Comparison of ENCODE assay signal across 2 cellular contexts in genomic region chr20:44910690-44911262, GRCh38.
TF ChIP-seq lines count a peak whose summit lies in the region.

No MANE protein-coding gene starts in this region.

TF ChIP-seq in IMR-90, 13 proteins besides CTCF, POLR2A, EP300 and RAD21:
- no peak for TF ChIP-seq RFX5 (IDR thresholded peaks at IDR 0.05; ENCODE audit: low read depth, low read length)
- TF ChIP-seq CEBPB (IDR thresholded peaks at IDR 0.05; ENCODE audit: low read depth, low read length) = no peak
- no peak for TF ChIP-seq BHLHE40 (IDR thresholded peaks at IDR 0.05; ENCODE audit: low read depth, low read length)
- TF ChIP-seq MAZ (IDR thresholded peaks at IDR 0.05; ENCODE audit: borderline replicate concordance, low read depth, low read length) = no peak
- no peak for TF ChIP-seq MXI1 (IDR thresholded peaks at IDR 0.05; ENCODE audit: borderline replicate concordance, low read depth, low read length)
- no peak for TF ChIP-seq CHD1 (IDR thresholded peaks at IDR 0.05; ENCODE audit: low read depth, low read length)
- TF ChIP-seq NFE2L2 (IDR thresholded peaks at IDR 0.05; ENCODE audit: low read depth, low read length) = no peak
- TF ChIP-seq USF2 (IDR thresholded peaks at IDR 0.05; ENCODE audit: low read depth, low read length) = no peak
- no peak for TF ChIP-seq SMC3 (IDR thresholded peaks at IDR 0.05; ENCODE audit: low read depth, low read length)
- no peak for TF ChIP-seq FOS (IDR thresholded peaks at IDR 0.05; ENCODE audit: low read depth, low read length)

TF ChIP-seq in GM12878, 131 proteins besides CTCF, POLR2A, EP300 and RAD21:
- TF ChIP-seq WRNIP1 (IDR thresholded peaks at IDR 0.05; ENCODE audit: borderline replicate concordance, low read depth, low read length) = no peak
